Comparison of ENCODE assay signal across 8 cellular contexts in genomic region chr5:45038366-45038987, GRCh38.
DNase-seq lines count a peak whose midpoint lies in the region; ATAC-seq and TF ChIP-seq lines count a peak whose summit lies in the region.

No MANE protein-coding gene starts in this region.

- H3K4me2 ChIP-seq in neural cell (ENCODE audit: low read length) = no peak overlapping the region

- H3K27ac ChIP-seq in neural cell (ENCODE audit: low read length) (no peak overlapping the region), Peyer's patch (no peak overlapping the region)

- no peaks in the 10 kb centered on the region for H3K4me1 ChIP-seq in Peyer's patch

- TF ChIP-seq CTCF in neural cell (IDR thresholded peaks at IDR 0.05; ENCODE audit: poor library complexity, severe bottlenecking) = peak; percentile 84
- TF ChIP-seq CTCF in Peyer's patch (IDR thresholded peaks at IDR 0.05) = peak in 3 of 6 experiments; percentile 48 to 56 (median 49)

- H3K4me3 ChIP-seq in neural cell (ENCODE audit: low read length) (no peak overlapping the region), Peyer's patch (no peak overlapping the region)

- no peaks in the 10 kb centered on the region for H3K4me1 Mint-ChIP-seq in activated naive CD4-positive, alpha-beta T cell treated with anti-CD3 and anti-CD28 coated beads for 36 hours (ENCODE audit: low read depth)

- CTCF ChIA-PET in activated naive CD4-positive, alpha-beta T cell treated with anti-CD3 and anti-CD28 coated beads for 36 hours (lab: Charles Lee) = interaction anchor here (0.7 to 1.3 kb wide), 2 partner anchors 175 to 1115 kb away, joined by 3 to 4 read pairs; no protein-coding TSS in a partner anchor

- no peaks in the 10 kb centered on the region for H3K27me3 Mint-ChIP-seq in activated naive CD4-positive, alpha-beta T cell treated with anti-CD3 and anti-CD28 coated beads for 36 hours (ENCODE audit: low read depth)

- H4K20me1 ChIP-seq in neural cell (ENCODE audit: insufficient read depth) = no peaks in the 10 kb centered on the region

- intact Hi-C loops in activated naive CD4-positive, alpha-beta T cell treated with anti-CD3 and anti-CD28 coated beads for 36 hours (cut with micrococcal nuclease) = loop anchor here (1.0 to 10.0 kb wide), 3 partner anchors 174 to 658 kb away; partner anchors contain the start of gene HCN1

- no peak for TF ChIP-seq EP300 in neural cell (conservative IDR thresholded peaks at IDR 0.05; ENCODE audit: poor library complexity, severe bottlenecking)

- no peaks in the 10 kb centered on the region for H3K27me3 ChIP-seq in neural cell (ENCODE audit: insufficient read depth, low read depth, low read length)
- no peaks in the 10 kb centered on the region for H3K27me3 ChIP-seq in Peyer's patch

- H2AFZ ChIP-seq in neural cell (ENCODE audit: low read depth, low read length) = no peak overlapping the region

- DNase-seq in Ammon's horn (ENCODE audit: low spot score) (peak; percentile 24), GM19240 (ENCODE audit: insufficient read length, low spot score) (peak; percentile 8), NCI-H748 treated with DMSO at 0.1 percent for 48 hours (lab: John Stamatoyannopoulos, UW) (peak; percentile 68), dedifferentiated amniotic fluid mesenchymal stem cell (ENCODE audit: extremely low spot score) (peak; percentile 22), Peyer's patch (no peak)
- no peak for DNase-seq in activated naive CD4-positive, alpha-beta T cell treated with anti-CD3 and anti-CD28 coated beads for 36 hours

- TF ChIP-seq RAD21 in neural cell (conservative IDR thresholded peaks at IDR 0.05) = peak; percentile 90

- no peak overlapping the region for H3K27ac Mint-ChIP-seq in activated naive CD4-positive, alpha-beta T cell treated with anti-CD3 and anti-CD28 coated beads for 36 hours

- no peaks in the 10 kb centered on the region for H3K79me2 ChIP-seq in neural cell (replicated peaks; ENCODE audit: insufficient read depth, low read length)

- H3K36me3 ChIP-seq in neural cell (ENCODE audit: insufficient read depth, low read length) (no peaks in the 10 kb centered on the region), Peyer's patch (no peaks in the 10 kb centered on the region)

- no peak overlapping the region for H3K9ac ChIP-seq in neural cell (ENCODE audit: low read length)

- no peaks in the 10 kb centered on the region for H3K9me2 ChIP-seq in neural cell (ENCODE audit: insufficient read depth, low read length)

- H3K9me3 Mint-ChIP-seq in activated naive CD4-positive, alpha-beta T cell treated with anti-CD3 and anti-CD28 coated beads for 36 hours = no peaks in the 10 kb centered on the region

- peak; percentile 65 for ATAC-seq in HG03439 (IDR thresholded peaks at IDR 0.05; ENCODE audit: unreplicated experiment)

- H3K9me3 ChIP-seq in neural cell (ENCODE audit: low read length) (no peaks in the 10 kb centered on the region), Peyer's patch (no peaks in the 10 kb centered on the region)

- H3F3A ChIP-seq in neural cell (ENCODE audit: insufficient read depth, low read length, poor library complexity, severe bottlenecking) = no peaks in the 10 kb centered on the region

- no peaks in the 10 kb centered on the region for H3K36me3 Mint-ChIP-seq in activated naive CD4-positive, alpha-beta T cell treated with anti-CD3 and anti-CD28 coated beads for 36 hours (ENCODE audit: low read depth)

- H3K4me3 Mint-ChIP-seq in activated naive CD4-positive, alpha-beta T cell treated with anti-CD3 and anti-CD28 coated beads for 36 hours = no peak overlapping the region

- TF ChIP-seq POLR2A in Peyer's patch (IDR thresholded peaks at IDR 0.05) = no peak

TF ChIP-seq in neural cell, 6 proteins besides CTCF, POLR2A, EP300 and RAD21:
- TF ChIP-seq, protein P1, sequence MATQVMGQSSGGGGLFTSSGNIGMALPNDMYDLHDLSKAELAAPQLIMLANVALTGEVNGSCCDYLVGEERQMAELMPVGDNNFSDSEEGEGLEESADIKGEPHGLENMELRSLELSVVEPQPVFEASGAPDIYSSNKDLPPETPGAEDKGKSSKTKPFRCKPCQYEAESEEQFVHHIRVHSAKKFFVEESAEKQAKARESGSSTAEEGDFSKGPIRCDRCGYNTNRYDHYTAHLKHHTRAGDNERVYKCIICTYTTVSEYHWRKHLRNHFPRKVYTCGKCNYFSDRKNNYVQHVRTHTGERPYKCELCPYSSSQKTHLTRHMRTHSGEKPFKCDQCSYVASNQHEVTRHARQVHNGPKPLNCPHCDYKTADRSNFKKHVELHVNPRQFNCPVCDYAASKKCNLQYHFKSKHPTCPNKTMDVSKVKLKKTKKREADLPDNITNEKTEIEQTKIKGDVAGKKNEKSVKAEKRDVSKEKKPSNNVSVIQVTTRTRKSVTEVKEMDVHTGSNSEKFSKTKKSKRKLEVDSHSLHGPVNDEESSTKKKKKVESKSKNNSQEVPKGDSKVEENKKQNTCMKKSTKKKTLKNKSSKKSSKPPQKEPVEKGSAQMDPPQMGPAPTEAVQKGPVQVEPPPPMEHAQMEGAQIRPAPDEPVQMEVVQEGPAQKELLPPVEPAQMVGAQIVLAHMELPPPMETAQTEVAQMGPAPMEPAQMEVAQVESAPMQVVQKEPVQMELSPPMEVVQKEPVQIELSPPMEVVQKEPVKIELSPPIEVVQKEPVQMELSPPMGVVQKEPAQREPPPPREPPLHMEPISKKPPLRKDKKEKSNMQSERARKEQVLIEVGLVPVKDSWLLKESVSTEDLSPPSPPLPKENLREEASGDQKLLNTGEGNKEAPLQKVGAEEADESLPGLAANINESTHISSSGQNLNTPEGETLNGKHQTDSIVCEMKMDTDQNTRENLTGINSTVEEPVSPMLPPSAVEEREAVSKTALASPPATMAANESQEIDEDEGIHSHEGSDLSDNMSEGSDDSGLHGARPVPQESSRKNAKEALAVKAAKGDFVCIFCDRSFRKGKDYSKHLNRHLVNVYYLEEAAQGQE (IDR thresholded peaks at IDR 0.05; ENCODE audit: borderline replicate concordance) = no peak
- no peak for TF ChIP-seq TAF1 (IDR thresholded peaks at IDR 0.05; ENCODE audit: low read depth)
- no peak for TF ChIP-seq EZH2 (IDR thresholded peaks at IDR 0.05; ENCODE audit: borderline replicate concordance, insufficient read depth, low read length, poor library complexity, severe bottlenecking)
- TF ChIP-seq MXI1 (conservative IDR thresholded peaks at IDR 0.05; ENCODE audit: poor library complexity, severe bottlenecking) = no peak
- TF ChIP-seq POLR2AphosphoS5 (IDR thresholded peaks at IDR 0.05) = no peak
- peak; percentile 92 for TF ChIP-seq SMC3 (conservative IDR thresholded peaks at IDR 0.05; ENCODE audit: poor library complexity)

Comparison
In these comparisons a context has a peak if more than half of its experiments do, and no peak if none do; other contexts are left out.
1. DNase-seq: peak in Ammon's horn (single experiment), GM19240 (single experiment), NCI-H748 treated with DMSO at 0.1 percent for 48 hours (single experiment) and dedifferentiated amniotic fluid mesenchymal stem cell (single experiment); none in activated naive CD4-positive, alpha-beta T cell treated with anti-CD3 and anti-CD28 coated beads for 36 hours (single experiment) and Peyer's patch (0 of 3).